In genomic region chr1:230266456-230266855, GRCh38 we compare ENCODE assay signal across 13 cellular contexts.
"Had no signal": no experiment of that assay in that cellular context is flagged by ENCODE, and none has a peak within 500 bp of the region (broad histone marks: within the 10 kb centered on the region; RNA-seq: fewer than 3 reads in every experiment).

No MANE protein-coding gene starts in this region.

- DNase-seq: activated CD4-positive, alpha-beta T cell treated with anti-CD3 and anti-CD28 coated beads for 48 hours; activated naive CD4-positive, alpha-beta T cell treated with anti-CD3 and anti-CD28 coated beads, Interleukin-2, amount 50 U/mL, for 16 hours; kidney; left ventricle myocardium superior; mesenchymal stem cell; stomach had no signal

- H3K36me3 Mint-ChIP-seq: natural killer cell treated with Interleukin-12 subunit alpha and Interleukin-12 subunit beta and Interleukin-15 and Interleukin-18, amount 100 ng/mL, for 72 hours had no signal

- H3K27me3 Mint-ChIP-seq: natural killer cell treated with Interleukin-12 subunit alpha and Interleukin-12 subunit beta and Interleukin-15 and Interleukin-18, amount 100 ng/mL, for 72 hours had no signal

- H3K4me3 Mint-ChIP-seq: natural killer cell treated with Interleukin-12 subunit alpha and Interleukin-12 subunit beta and Interleukin-15 and Interleukin-18, amount 100 ng/mL, for 72 hours; T-helper 1 cell treated with Interleukin-12 subunit alpha and Interleukin-12 subunit beta and Interleukin-4 antibody, amounts not matched to agents 30 μg/mL and 1 μg/mL, for 36 hours had no signal

- H3K4me3 ChIP-seq: cardiac muscle cell, dorsolateral prefrontal cortex, skin epidermis, stomach, uterus had no signal

- H3K9me3 ChIP-seq: stomach, uterus had no signal

- H3K9me3 Mint-ChIP-seq: natural killer cell treated with Interleukin-12 subunit alpha and Interleukin-12 subunit beta and Interleukin-15 and Interleukin-18, amount 100 ng/mL, for 72 hours; T-helper 1 cell treated with Interleukin-12 subunit alpha and Interleukin-12 subunit beta and Interleukin-4 antibody, amounts not matched to agents 30 μg/mL and 1 μg/mL, for 36 hours had no signal

- H3K27ac ChIP-seq: cardiac muscle cell, skin epidermis, uterus had no signal

- H3K4me1 ChIP-seq: uterus had no signal

- H3K27me3 ChIP-seq: cardiac muscle cell, dorsolateral prefrontal cortex, stomach, uterus had no signal

- ATAC-seq: esophagus mucosa; left ventricle myocardium superior; natural killer cell treated with Interleukin-12 subunit alpha and Interleukin-12 subunit beta and Interleukin-15 and Interleukin-18, amount 100 ng/mL, for 72 hours had no signal

- H3K36me3 ChIP-seq: cardiac muscle cell, uterus had no signal

- H3K27ac Mint-ChIP-seq: natural killer cell treated with Interleukin-12 subunit alpha and Interleukin-12 subunit beta and Interleukin-15 and Interleukin-18, amount 100 ng/mL, for 72 hours had no signal
